20 cellular contexts compared by ENCODE assay signal in genomic region chr5:94627191-94627590, GRCh38.
"Had no signal": no experiment of that assay in that cellular context is flagged by ENCODE, and none has a peak within 500 bp of the region (broad histone marks: within the 10 kb centered on the region; RNA-seq: fewer than 3 reads in every experiment).

No MANE protein-coding gene starts in this region.

- DNase-seq: hypothalamus; immature natural killer cell; islet precursor cell; left ventricle myocardium inferior; midbrain; mucosa of descending colon; naive thymus-derived CD4-positive, alpha-beta T cell; ovary; right lobe of liver; stimulated activated CD4-positive, alpha-beta T cell treated with anti-CD3 and anti-CD28 coated beads, Interleukin-12 subunit alpha, Interleukin-12 subunit beta, amount 100 ng/mL, for 4 hours; stimulated activated CD4-positive, alpha-beta T cell treated with anti-CD3 and anti-CD28 coated beads, Interleukin-15, amount 100 ng/mL, for 24 hours; stimulated activated CD4-positive, alpha-beta T cell treated with anti-CD3 and anti-CD28 coated beads, Interleukin-2, amount 100 ng/mL, for 24 hours; stimulated activated CD4-positive, alpha-beta T cell treated with anti-CD3 and anti-CD28 coated beads, Interleukin-4, amount 100 ng/mL, for 1 hour; stimulated activated naive B cell treated with anti-CD40 and anti-IgM and Interleukin-4, amounts not matched to agents 10 μg/mL and 1 μg/mL and 100 μg/mL, for 72 hours; stimulated activated naive CD8-positive, alpha-beta T cell treated with anti-CD3 and anti-CD28 coated beads, Interleukin-15, Interleukin-2, amounts not matched to agents 100 U/mL and 50 U/mL, for 24 hours; stomach; testis; thyroid gland; transverse colon; upper lobe of left lung had no signal
